19 cellular contexts compared by ENCODE assay signal in genomic region chr3:87509401-87509800, GRCh38.
DNase-seq lines count a peak whose midpoint lies in the region; TF ChIP-seq lines count a peak whose summit lies in the region.
"Had no signal": no experiment of that assay in that cellular context is flagged by ENCODE, and none has a peak within 500 bp of the region (broad histone marks: within the 10 kb centered on the region; RNA-seq: fewer than 3 reads in every experiment).

No MANE protein-coding gene starts in this region.

- no peaks in the 10 kb centered on the region for H3K9me3 ChIP-seq in NT2/D1 (ENCODE audit: insufficient read depth, low read length)
- H3K9me3 ChIP-seq in iPS-15b (ENCODE audit: control insufficient read depth, insufficient read depth, low read length), result no peaks in the 10 kb centered on the region
- H3K9me3 ChIP-seq in smooth muscle cell (replicated peaks; ENCODE audit: low read depth), result no peaks in the 10 kb centered on the region

- DNase-seq in NCI-H82 (lab: John Stamatoyannopoulos, UW), result peak; percentile 16
- no peak for DNase-seq in NCI-H82 treated with DMSO at 0.1 percent for 48 hours (lab: John Stamatoyannopoulos, UW; ENCODE audit: unreplicated experiment)
- DNase-seq in NT2/D1 (ENCODE audit: low read depth, low spot score), result peak; percentile 8
- no peak for DNase-seq in smooth muscle cell (lab: John Stamatoyannopoulos, UW; ENCODE audit: unreplicated experiment)
- DNase-seq in posterior vena cava (ENCODE audit: low spot score), result no peak
- no peak for DNase-seq in hypothalamus (lab: John Stamatoyannopoulos, UW)
- DNase-seq in stimulated activated CD4-positive, alpha-beta T cell treated with anti-CD3 and anti-CD28 coated beads, Interleukin-1b, Interleukin-23, amount 100 ng/mL, for 48 hours, result no peak
- DNase-seq: Calu3; CD4-positive, alpha-beta memory T cell; DND-41; GDM1; KG1; NCI-H1048; NCI-H1436 treated with DMSO at 0.1 percent for 48 hours; NCI-H2081; NCI-H526 treated with DMSO at 0.1 percent for 48 hours had no signal

- no peaks in the 10 kb centered on the region for H3K79me2 ChIP-seq in smooth muscle cell (ENCODE audit: low read depth)

- H3K4me1 ChIP-seq in NT2/D1 (ENCODE audit: insufficient read depth, insufficient read length) (no peaks in the 10 kb centered on the region), iPS-15b (ENCODE audit: control insufficient read depth, insufficient read depth, low read length) (no peaks in the 10 kb centered on the region), smooth muscle cell (ENCODE audit: low read depth) (no peaks in the 10 kb centered on the region)

- TF ChIP-seq CTCF in smooth muscle cell (IDR thresholded peaks at IDR 0.05; ENCODE audit: borderline replicate concordance, insufficient read depth, poor library complexity, severe bottlenecking), result no peak

- no peaks in the 10 kb centered on the region for H3F3A ChIP-seq in smooth muscle cell (ENCODE audit: low read depth)

- H2AFZ ChIP-seq in smooth muscle cell (ENCODE audit: low read depth), result no peak overlapping the region

- H3K27me3 ChIP-seq in NT2/D1 (ENCODE audit: insufficient read depth, insufficient read length) (no peaks in the 10 kb centered on the region), iPS-15b (ENCODE audit: control insufficient read depth, insufficient read depth, low read length) (no peaks in the 10 kb centered on the region), smooth muscle cell (ENCODE audit: low read depth) (no peaks in the 10 kb centered on the region)

- no peak overlapping the region for H3K4me2 ChIP-seq in smooth muscle cell

- 36% methylated on average over 11 of the region's 11 CpGs for WGBS in smooth muscle cell (ENCODE audit: low lambda C conversion rate)

- no peak overlapping the region for H3K27ac ChIP-seq in smooth muscle cell (ENCODE audit: low read depth)
- H3K27ac ChIP-seq: HL-60 had no signal

- intact Hi-C loops in posterior vena cava (cut with DNase I), result no loop called here

- H3K9ac ChIP-seq in NT2/D1 (ENCODE audit: insufficient read length, low read depth) (no peak overlapping the region), iPS-15b (ENCODE audit: low read depth, low read length) (no peak overlapping the region), smooth muscle cell (ENCODE audit: low read depth) (no peak overlapping the region)

- no peaks in the 10 kb centered on the region for H4K20me1 ChIP-seq in smooth muscle cell (ENCODE audit: low read depth)

- H3K4me3 ChIP-seq in NT2/D1 (ENCODE audit: insufficient read length, low read depth) (no peak overlapping the region), iPS-15b (ENCODE audit: low read depth, low read length) (peak overlapping the region; percentile 24), smooth muscle cell (peak overlapping the region; percentile 24)
- H3K4me3 ChIP-seq: GM12878 had no signal

- no peaks in the 10 kb centered on the region for H3K36me3 ChIP-seq in NT2/D1 (ENCODE audit: insufficient read depth, insufficient read length, low read length)
- H3K36me3 ChIP-seq in iPS-15b (ENCODE audit: control insufficient read depth, insufficient read depth, low read length), result no peaks in the 10 kb centered on the region
- no peaks in the 10 kb centered on the region for H3K36me3 ChIP-seq in smooth muscle cell (ENCODE audit: low read depth)

Comparison
In these comparisons a context has a peak if more than half of its experiments do, and no peak if none do; other contexts are left out.
1. DNase-seq: peak in NCI-H82 (single experiment) and NT2/D1 (single experiment); none in NCI-H82 treated with DMSO at 0.1 percent for 48 hours (single experiment), smooth muscle cell (single experiment), posterior vena cava (single experiment), hypothalamus (0 of 51) and stimulated activated CD4-positive, alpha-beta T cell treated with anti-CD3 and anti-CD28 coated beads, Interleukin-1b, Interleukin-23, amount 100 ng/mL, for 48 hours (single experiment).